8 cellular contexts compared by ENCODE assay signal in the genomic region with DNA sequence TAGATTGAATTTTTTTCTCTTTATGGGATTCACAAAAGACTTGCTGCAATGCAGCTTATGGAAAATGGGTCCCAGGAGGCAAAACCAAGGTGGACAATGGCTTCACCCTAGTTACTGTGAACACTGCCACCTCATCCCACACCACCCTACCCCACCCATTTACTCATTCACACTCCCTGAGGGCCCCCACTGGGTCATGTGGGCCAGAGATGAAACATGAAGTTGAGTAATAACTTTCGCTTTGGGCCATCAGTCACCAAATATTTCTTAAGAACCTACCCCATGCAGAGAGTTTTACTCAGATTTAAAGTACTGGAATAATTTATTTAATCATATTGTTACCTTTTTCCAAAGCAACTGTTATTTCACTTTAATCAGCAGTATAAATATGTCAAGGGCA.
A peak's percentile ranks its signal among the peaks of the same experiment; 100 is the strongest.
DNase-seq lines count a peak whose midpoint lies in the region; ATAC-seq lines count a peak whose summit lies in the region.

No MANE protein-coding gene starts in this region.

- no peak overlapping the region for H3K27ac ChIP-seq in effector memory CD4-positive, alpha-beta T cell (ENCODE audit: insufficient read depth, low read length, poor library complexity, severe bottlenecking)

- no peak overlapping the region for H3K4me3 Mint-ChIP-seq in activated naive CD4-positive, alpha-beta T cell treated with anti-CD3 and anti-CD28 coated beads, Interleukin-2, amount 10 ng/mL, durations not matched to agents 7 days and 5 days
- H3K4me3 Mint-ChIP-seq in activated T-helper 17 cell treated with anti-CD3 and anti-CD28 coated beads, Interleukin-2, amount 50 U/mL, for 72 hours: no peak overlapping the region

- H3K4me1 ChIP-seq in effector memory CD4-positive, alpha-beta T cell (ENCODE audit: control insufficient read depth, insufficient read depth, low read length, poor library complexity, severe bottlenecking): no peaks in the 10 kb centered on the region

- in situ Hi-C loops in KBM-7 (cut with MboI; ENCODE audit: low pct_unique_long_range_greater_than_20kb, low sequenced_read_pairs): no loop called here

- ATAC-seq in HG03103 (IDR thresholded peaks at IDR 0.05; ENCODE audit: low read depth, unreplicated experiment): peak; percentile 45
- ATAC-seq in activated T-helper 17 cell treated with anti-CD3 and anti-CD28 coated beads, Interleukin-2, amount 50 U/mL, for 72 hours (replicated peaks): peak; percentile 74

- no peaks in the 10 kb centered on the region for H3K36me3 Mint-ChIP-seq in activated naive CD4-positive, alpha-beta T cell treated with anti-CD3 and anti-CD28 coated beads, Interleukin-2, amount 10 ng/mL, durations not matched to agents 7 days and 5 days
- H3K36me3 Mint-ChIP-seq in activated T-helper 17 cell treated with anti-CD3 and anti-CD28 coated beads, Interleukin-2, amount 50 U/mL, for 72 hours (ENCODE audit: low read depth): no peaks in the 10 kb centered on the region

- CTCF ChIA-PET in activated naive CD4-positive, alpha-beta T cell treated with anti-CD3 and anti-CD28 coated beads, Interleukin-2, amount 10 ng/mL, durations not matched to agents 7 days and 5 days (lab: Charles Lee): no interaction called here

- H3K4me3 ChIP-seq in effector memory CD4-positive, alpha-beta T cell (ENCODE audit: insufficient read depth, low read depth, low read length, poor library complexity, severe bottlenecking): no peak overlapping the region

- no peaks in the 10 kb centered on the region for H3K9me3 Mint-ChIP-seq in activated naive CD4-positive, alpha-beta T cell treated with anti-CD3 and anti-CD28 coated beads, Interleukin-2, amount 10 ng/mL, durations not matched to agents 7 days and 5 days
- H3K9me3 Mint-ChIP-seq in activated T-helper 17 cell treated with anti-CD3 and anti-CD28 coated beads, Interleukin-2, amount 50 U/mL, for 72 hours: no peaks in the 10 kb centered on the region

- H3K27me3 ChIP-seq in effector memory CD4-positive, alpha-beta T cell (replicated peaks; ENCODE audit: control insufficient read depth, insufficient read depth, low read length, poor library complexity, severe bottlenecking): no peaks in the 10 kb centered on the region

- H3K27me3 Mint-ChIP-seq in activated naive CD4-positive, alpha-beta T cell treated with anti-CD3 and anti-CD28 coated beads, Interleukin-2, amount 10 ng/mL, durations not matched to agents 7 days and 5 days: peaks cover 5% of the 10 kb centered on the region
- peaks cover 14% of the 10 kb centered on the region for H3K27me3 Mint-ChIP-seq in activated T-helper 17 cell treated with anti-CD3 and anti-CD28 coated beads, Interleukin-2, amount 50 U/mL, for 72 hours

- H3K9me3 ChIP-seq in effector memory CD4-positive, alpha-beta T cell (ENCODE audit: control insufficient read depth, low read length): no peaks in the 10 kb centered on the region

- H3K4me1 Mint-ChIP-seq in activated naive CD4-positive, alpha-beta T cell treated with anti-CD3 and anti-CD28 coated beads, Interleukin-2, amount 10 ng/mL, durations not matched to agents 7 days and 5 days: peaks cover 7% of the 10 kb centered on the region
- H3K4me1 Mint-ChIP-seq in activated T-helper 17 cell treated with anti-CD3 and anti-CD28 coated beads, Interleukin-2, amount 50 U/mL, for 72 hours: no peaks in the 10 kb centered on the region

- H3K27ac Mint-ChIP-seq in activated naive CD4-positive, alpha-beta T cell treated with anti-CD3 and anti-CD28 coated beads, Interleukin-2, amount 10 ng/mL, durations not matched to agents 7 days and 5 days: no peak overlapping the region
- H3K27ac Mint-ChIP-seq in activated T-helper 17 cell treated with anti-CD3 and anti-CD28 coated beads, Interleukin-2, amount 50 U/mL, for 72 hours: no peak overlapping the region

- no peaks in the 10 kb centered on the region for H3K36me3 ChIP-seq in effector memory CD4-positive, alpha-beta T cell (ENCODE audit: control insufficient read depth, insufficient read depth, low read length)

- peak; percentile 13 for DNase-seq in activated naive CD4-positive, alpha-beta T cell treated with anti-CD3 and anti-CD28 coated beads, Interleukin-2, amount 50 U/mL, for 16 hours
- DNase-seq in activated naive CD4-positive, alpha-beta T cell treated with anti-CD3 and anti-CD28 coated beads, Interleukin-2, amount 10 ng/mL, durations not matched to agents 7 days and 5 days: no peak
- peak; percentile 20 to 47 for DNase-seq in stimulated activated CD8-positive, alpha-beta memory T cell treated with anti-CD3 and anti-CD28 coated beads, Interleukin-15, amount 100 ng/mL, for 48 hours (ENCODE audit: low read depth in 2 of 2)
- no peak for DNase-seq in KBM-7
- DNase-seq in effector memory CD4-positive, alpha-beta T cell: no peak
- DNase-seq in middle frontal gyrus (ENCODE audit: extremely low spot score, low spot score): no peak

Comparison
In these comparisons a context has a peak if more than half of its experiments do, and no peak if none do; other contexts are left out.
1. DNase-seq: peak in activated naive CD4-positive, alpha-beta T cell treated with anti-CD3 and anti-CD28 coated beads, Interleukin-2, amount 50 U/mL, for 16 hours (single experiment) and stimulated activated CD8-positive, alpha-beta memory T cell treated with anti-CD3 and anti-CD28 coated beads, Interleukin-15, amount 100 ng/mL, for 48 hours (2 of 2); none in activated naive CD4-positive, alpha-beta T cell treated with anti-CD3 and anti-CD28 coated beads, Interleukin-2, amount 10 ng/mL, durations not matched to agents 7 days and 5 days (single experiment), KBM-7 (single experiment), effector memory CD4-positive, alpha-beta T cell (0 of 3) and middle frontal gyrus (single experiment).